In genomic region chr6:157206359-157206815, GRCh38 we compare ENCODE assay signal across 13 cellular contexts.
"Had no signal": no experiment of that assay in that cellular context is flagged by ENCODE, and none has a peak within 500 bp of the region (broad histone marks: within the 10 kb centered on the region; RNA-seq: fewer than 3 reads in every experiment).

No MANE protein-coding gene starts in this region.

- H3K4me2 ChIP-seq: smooth muscle cell had no signal

- H3K4me1 ChIP-seq: colonic mucosa, heart left ventricle, suprapubic skin had no signal

- H3K27me3 Mint-ChIP-seq: naive thymus-derived CD4-positive, alpha-beta T cell; type B pancreatic cell had no signal

- ATAC-seq: heart left ventricle; naive thymus-derived CD4-positive, alpha-beta T cell; stimulated activated naive CD8-positive, alpha-beta T cell treated with anti-CD3 and anti-CD28 coated beads, Interleukin-15, Interleukin-2, amounts not matched to agents 100 U/mL and 50 U/mL, for 24 hours had no signal

- H3K9me3 ChIP-seq: colonic mucosa, heart left ventricle, suprapubic skin, thyroid gland had no signal

- H3K4me3 Mint-ChIP-seq: endodermal cell; naive thymus-derived CD4-positive, alpha-beta T cell; type B pancreatic cell had no signal

- H3K27ac ChIP-seq: colonic mucosa, heart left ventricle, suprapubic skin, thyroid gland had no signal

- H3K36me3 ChIP-seq: colonic mucosa had no signal

- DNase-seq: colonic mucosa; effector CD4-positive, alpha-beta T cell; endodermal cell; heart left ventricle; hippocampal formation; kidney glomerular epithelial cell; naive thymus-derived CD4-positive, alpha-beta T cell; stimulated activated CD4-positive, alpha-beta T cell treated with anti-CD3 and anti-CD28 coated beads, Interleukin-2, amount 100 ng/mL, for 48 hours; stimulated activated naive CD8-positive, alpha-beta T cell treated with anti-CD3 and anti-CD28 coated beads, Interleukin-15, Interleukin-2, amounts not matched to agents 100 U/mL and 50 U/mL, for 24 hours; thyroid gland had no signal

- H3K27ac Mint-ChIP-seq: endodermal cell, type B pancreatic cell had no signal

- H3K27me3 ChIP-seq: colonic mucosa, heart left ventricle, suprapubic skin, thyroid gland had no signal

- H3K4me3 ChIP-seq: colonic mucosa, heart left ventricle, smooth muscle cell, suprapubic skin, thyroid gland had no signal

- H3K4me1 Mint-ChIP-seq: endodermal cell had no signal

- H3K9me3 Mint-ChIP-seq: endodermal cell; naive thymus-derived CD4-positive, alpha-beta T cell; type B pancreatic cell had no signal
